ENCODE assay signal across 8 cellular contexts in the genomic region with DNA sequence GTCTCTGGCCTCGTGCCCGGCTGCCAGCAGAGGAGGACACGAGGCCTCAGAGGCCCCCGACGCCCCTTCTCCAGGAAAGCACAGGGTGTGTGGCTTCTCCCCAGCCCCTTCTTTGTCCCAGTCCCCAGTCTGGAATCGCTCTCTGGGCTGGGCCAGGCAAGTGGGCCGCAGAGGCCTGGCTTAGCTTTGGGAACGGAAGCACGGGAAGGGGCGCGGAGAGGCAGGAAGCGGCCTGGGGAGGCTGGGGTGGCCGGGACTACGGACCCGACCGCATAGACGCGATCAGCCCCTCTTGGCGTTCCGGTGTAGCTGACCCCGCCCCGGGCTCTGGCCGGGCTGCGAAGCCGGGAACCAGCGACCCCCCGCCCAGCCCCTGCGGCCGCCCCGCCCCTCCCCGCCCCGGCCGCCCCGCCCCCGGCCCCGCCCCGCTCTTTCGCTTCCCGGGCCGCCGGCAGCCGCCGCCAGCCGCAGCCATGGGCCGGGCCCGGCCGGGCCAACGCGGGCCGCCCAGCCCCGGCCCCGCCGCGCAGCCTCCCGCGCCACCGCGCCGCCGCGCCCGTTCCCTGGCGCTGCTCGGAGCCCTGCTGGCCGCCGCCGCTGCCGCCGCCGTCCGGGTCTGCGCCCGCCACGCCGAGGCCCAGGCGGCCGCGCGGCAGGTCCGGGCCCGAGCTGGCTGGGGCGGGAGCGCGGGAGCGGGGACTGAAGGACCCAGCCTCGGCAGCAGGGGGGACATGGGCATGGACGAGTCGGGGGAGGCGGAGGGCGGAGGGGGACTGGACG. TPM values are rescaled to one million over a fixed set of nuclear protein-coding genes. Genes with fewer than 3 reads are reported as not detected.
DNase-seq lines count a peak whose midpoint lies in the region; ATAC-seq, FAIRE-seq and TF ChIP-seq lines count a peak whose summit lies in the region.

Gene SELENON (plus strand): TSS at position 436 of the 780 bp plus-strand sequence. CDS start 38 bp downstream, at position 474.

- POLR2A ChIA-PET in T-cell (lab: Charles Lee), result no interaction called here

- CTCF ChIA-PET in T-cell (lab: Charles Lee), result interaction anchor here in 1 of 2 donors (0.6 to 1.0 kb wide), 2 partner anchors 191 to 233 kb away, joined by 3 to 4 read pairs; no protein-coding TSS in a partner anchor

- no peaks in the 10 kb centered on the region for H3K27me3 ChIP-seq in CD4-positive, CD25-positive, alpha-beta regulatory T cell (ENCODE audit: control insufficient read depth, insufficient read depth, low read length)
- H3K27me3 ChIP-seq in keratinocyte (ENCODE audit: control insufficient read depth, extremely low read depth, insufficient read depth, low read length), result no peaks in the 10 kb centered on the region
- no peaks in the 10 kb centered on the region for H3K27me3 ChIP-seq in small intestine (ENCODE audit: control insufficient read depth in 2 of 2, insufficient read depth in 2 of 2, low read length in 2 of 2)

- peak in 1 of 3 donors; percentile 57 for DNase-seq in CD4-positive, CD25-positive, alpha-beta regulatory T cell
- peak; percentile 54 for DNase-seq in HT1080 (ENCODE audit: low read depth)
- peak in 7 of 34 experiments; percentile 20 to 35 (median 24) for DNase-seq in T-cell
- no peak for DNase-seq in chondrocyte (ENCODE audit: low spot score)
- DNase-seq in keratinocyte (ENCODE audit: low read depth, low spot score), result no peak
- DNase-seq in small intestine, result peak; percentile 33
- DNase-seq in cerebellar nuclear complex (lab: John Stamatoyannopoulos, UW), result no peak

- FAIRE-seq in keratinocyte (lab: Jason Lieb, UNC) (no peak), small intestine (lab: Jason Lieb, UNC) (no peak)

- no peaks in the 10 kb centered on the region for H3K9me3 ChIP-seq in CD4-positive, CD25-positive, alpha-beta regulatory T cell (ENCODE audit: control insufficient read depth in 2 of 2, low read length in 2 of 2)
- H3K9me3 ChIP-seq in keratinocyte (ENCODE audit: control insufficient read depth, low read depth, low read length) (no peaks in the 10 kb centered on the region), small intestine (ENCODE audit: control insufficient read depth, low read depth) (no peaks in the 10 kb centered on the region)

- dilution Hi-C loops in keratinocyte (cut with MboI; ENCODE audit: extremely low pct_ligation_motif_present, low sequenced_read_pairs), result no loop called here

- peaks cover 5% of the 10 kb centered on the region for H3K27me3 Mint-ChIP-seq in CD4-positive, CD25-positive, alpha-beta regulatory T cell
- H3K27me3 Mint-ChIP-seq in T-cell (no peaks in the 10 kb centered on the region), chondrocyte (ENCODE audit: low read depth) (no peaks in the 10 kb centered on the region)

- ATAC-seq in CD4-positive, CD25-positive, alpha-beta regulatory T cell (ENCODE audit: low read depth in 2 of 2), result peak; percentile 4 to 9
- ATAC-seq in T-cell (replicated peaks in 1 of 4), result peak; percentile 22 to 48 (median 46)
- ATAC-seq in HG03439 (IDR thresholded peaks at IDR 0.05; ENCODE audit: unreplicated experiment), result no peak

- H3K79me2 ChIP-seq in keratinocyte (ENCODE audit: control insufficient read depth, insufficient read depth, low read length), result peaks cover 3% of the 10 kb centered on the region

- no peaks in the 10 kb centered on the region for H3K36me3 ChIP-seq in CD4-positive, CD25-positive, alpha-beta regulatory T cell (ENCODE audit: control insufficient read depth, insufficient read depth, low read length)
- H3K36me3 ChIP-seq in keratinocyte (ENCODE audit: control insufficient read depth in 2 of 2, extremely low read depth in 1 of 2, insufficient read depth in 2 of 2, low read length in 2 of 2), result no peaks in the 10 kb centered on the region
- H3K36me3 ChIP-seq in small intestine (ENCODE audit: control insufficient read depth in 2 of 2, insufficient read depth in 2 of 2, low read length in 2 of 2), result no peaks in the 10 kb centered on the region

- H3K4me1 ChIP-seq in CD4-positive, CD25-positive, alpha-beta regulatory T cell (ENCODE audit: control insufficient read depth, insufficient read depth, low read length, poor library complexity, severe bottlenecking), result peaks cover 48% of the 10 kb centered on the region
- peaks cover 14% of the 10 kb centered on the region for H3K4me1 ChIP-seq in keratinocyte (ENCODE audit: control insufficient read depth, extremely low read depth, insufficient read depth, low read length)
- peaks cover 2 to 5% of the 10 kb centered on the region in 2 donors for H3K4me1 ChIP-seq in small intestine (ENCODE audit: control insufficient read depth in 2 of 2, insufficient read depth in 1 of 2, low read depth in 1 of 2, low read length in 1 of 2)

- H3K9ac ChIP-seq in keratinocyte (ENCODE audit: control insufficient read depth, extremely low read depth, insufficient read depth, low read length), result peak within 1 kb of the TSS; percentile 77

- peak within 1 kb of the TSS; percentile 38 to 79 (median 79) for H3K27ac Mint-ChIP-seq in CD4-positive, CD25-positive, alpha-beta regulatory T cell
- H3K27ac Mint-ChIP-seq in T-cell (peak within 1 kb of the TSS; percentile 79 to 93), chondrocyte (ENCODE audit: unreplicated experiment) (peak within 1 kb of the TSS; percentile 68)

- no peaks in the 10 kb centered on the region for H3K9me3 Mint-ChIP-seq in CD4-positive, CD25-positive, alpha-beta regulatory T cell
- H3K9me3 Mint-ChIP-seq in T-cell, result no peaks in the 10 kb centered on the region
- H3K9me3 Mint-ChIP-seq in chondrocyte (ENCODE audit: low read depth), result no peaks in the 10 kb centered on the region

- no peaks in the 10 kb centered on the region for H3K9me1 ChIP-seq in keratinocyte (ENCODE audit: control insufficient read depth, extremely low read depth, insufficient read depth, low read length)

- no peak for TF ChIP-seq CTCF in chondrocyte (IDR thresholded peaks at IDR 0.05)
- no peak for TF ChIP-seq CTCF in keratinocyte (optimal IDR thresholded peaks at IDR 0.05 in 1 of 3, IDR thresholded peaks at IDR 0.05 in 1 of 3, conservative IDR thresholded peaks at IDR 0.05 in 1 of 3; ENCODE audit: extremely low read depth in 1 of 3, insufficient read depth in 2 of 3, low read length in 3 of 3)

- H2AFZ ChIP-seq in keratinocyte (ENCODE audit: control insufficient read depth, low read length), result peak within 1 kb of the TSS; percentile 78

- 1 to 5% (median 2%) methylated on average over 19 to 91 of the region's 91 CpGs for WGBS in small intestine, 3 donors

- peaks cover 12 to 82% (median 40%) of the 10 kb centered on the region in 4 donors for H3K4me1 Mint-ChIP-seq in CD4-positive, CD25-positive, alpha-beta regulatory T cell
- H3K4me1 Mint-ChIP-seq in T-cell (peaks cover 63 to 81% (median 71%) of the 10 kb centered on the region in 3 donors), chondrocyte (ENCODE audit: low read depth) (peaks cover 51% of the 10 kb centered on the region)

- H4K20me1 ChIP-seq in keratinocyte (ENCODE audit: control insufficient read depth, extremely low read depth, insufficient read depth, low read length), result no peaks in the 10 kb centered on the region

- H3K4me3 ChIP-seq in CD4-positive, CD25-positive, alpha-beta regulatory T cell (ENCODE audit: low read depth, low read length), result peak within 1 kb of the TSS; percentile 31
- peak within 1 kb of the TSS; percentile 58 to 79 (median 71) for H3K4me3 ChIP-seq in keratinocyte (ENCODE audit: control insufficient read depth in 2 of 3, extremely low read depth in 1 of 3, insufficient read depth in 2 of 3, low read depth in 1 of 3, low read length in 3 of 3)
- H3K4me3 ChIP-seq in small intestine (ENCODE audit: low read depth in 1 of 2, low read length in 2 of 2), result peak within 1 kb of the TSS; percentile 64 to 76

- H3K36me3 Mint-ChIP-seq in CD4-positive, CD25-positive, alpha-beta regulatory T cell, result peaks cover 3% of the 10 kb centered on the region
- H3K36me3 Mint-ChIP-seq in T-cell, result no peaks in the 10 kb centered on the region
- no peaks in the 10 kb centered on the region for H3K36me3 Mint-ChIP-seq in chondrocyte (ENCODE audit: low read depth)

- peak within 1 kb of the TSS; percentile 60 for H3K27ac ChIP-seq in CD4-positive, CD25-positive, alpha-beta regulatory T cell (ENCODE audit: insufficient read depth, low read length, poor library complexity, severe bottlenecking)
- H3K27ac ChIP-seq in keratinocyte (ENCODE audit: control insufficient read depth, insufficient read depth, low read length), result peak within 1 kb of the TSS; percentile 47
- peak within 1 kb of the TSS; percentile 37 to 75 for H3K27ac ChIP-seq in small intestine (ENCODE audit: low read depth in 1 of 2, low read length in 1 of 2)

- peak within 1 kb of the TSS; percentile 65 to 90 (median 86) for H3K4me3 Mint-ChIP-seq in CD4-positive, CD25-positive, alpha-beta regulatory T cell
- H3K4me3 Mint-ChIP-seq in T-cell, result peak within 1 kb of the TSS; percentile 75 to 79 (median 79)
- H3K4me3 Mint-ChIP-seq in chondrocyte (ENCODE audit: unreplicated experiment), result peak within 1 kb of the TSS; percentile 86

- H3K4me2 ChIP-seq in keratinocyte (ENCODE audit: control insufficient read depth, extremely low read depth, insufficient read depth, low read depth, low read length), result peak within 1 kb of the TSS; percentile 89

RNA-seq across cellular contexts. Expression of gene SELENON, which starts in this region (rescaled TPM):
- 19.2 TPM for total RNA-seq in CD4-positive, CD25-positive, alpha-beta regulatory T cell
- polyA plus RNA-seq in CD4-positive, CD25-positive, alpha-beta regulatory T cell, result 1 to 10 TPM; 1.2 to 2.7 (median 2.0) TPM
- total RNA-seq in HT1080 (2014; rRNA removed; shearing (Covaris generic)), result 24.3 and 36.5 TPM in 2 replicates
- 108 and 125 TPM in 2 replicates for polyA plus RNA-seq in HT1080 (2015; cell fraction: cytosol; rRNA removed)
- 54.0 and 57.1 TPM in 2 replicates for polyA plus RNA-seq in HT1080 (2015; cell fraction: nucleus; rRNA removed)
- total RNA-seq in T-cell (10 to 100 TPM; 22.4 to 28.9 (median 25.9) TPM), chondrocyte (77.0 to 99.5 TPM (median 95.7 TPM) in 3 replicates)
- polyA plus RNA-seq in keratinocyte (13.4 to 56.3 TPM (median 15.4 TPM) in 3 replicates), small intestine (10 to 100 TPM in 1 of 3 donors, 1 to 10 TPM in 2; 4.7 to 39.2 (median 5.1) TPM)
- 1.7 TPM for polyA plus RNA-seq in keratinocyte (2011; ENCODE audit: low read depth)
- polyA plus RNA-seq in keratinocyte (2011; cell fraction: cytosol; rRNA removed), result 33.8 and 43.7 TPM in 2 replicates
- 53.2 and 65.0 TPM in 2 replicates for polyA plus RNA-seq in keratinocyte (2011; cell fraction: nucleus; rRNA removed)
- polyA plus RNA-seq in keratinocyte (2012; ENCODE audit: low replicate concordance), result 16.7 and 65.0 TPM in 2 replicates
- polyA minus RNA-seq in keratinocyte, result 22.0 to 167 TPM (median 24.1 TPM) in 3 replicates
- 43.0 TPM for polyA minus RNA-seq in keratinocyte (2011; cell fraction: cytosol; rRNA and poly(A)+ RNA removed)
- 30.9 and 42.4 TPM in 2 replicates for polyA minus RNA-seq in keratinocyte (2011; cell fraction: nucleus; rRNA and poly(A)+ RNA removed)

Comparison
In these comparisons a context has a peak if more than half of its experiments do, and no peak if none do; other contexts are left out.
1. DNase-seq: peak in HT1080 (single experiment) and small intestine (single experiment); none in chondrocyte (single experiment), keratinocyte (single experiment) and cerebellar nuclear complex (0 of 2).
2. Peak in every context shown above with its lines, with median percentiles within 50 percentile points of each other: H3K27ac ChIP-seq, H3K4me3 ChIP-seq, H3K27ac Mint-ChIP-seq and H3K4me3 Mint-ChIP-seq.